Comparison of ENCODE assay signal across 8 cellular contexts in the genomic region with DNA sequence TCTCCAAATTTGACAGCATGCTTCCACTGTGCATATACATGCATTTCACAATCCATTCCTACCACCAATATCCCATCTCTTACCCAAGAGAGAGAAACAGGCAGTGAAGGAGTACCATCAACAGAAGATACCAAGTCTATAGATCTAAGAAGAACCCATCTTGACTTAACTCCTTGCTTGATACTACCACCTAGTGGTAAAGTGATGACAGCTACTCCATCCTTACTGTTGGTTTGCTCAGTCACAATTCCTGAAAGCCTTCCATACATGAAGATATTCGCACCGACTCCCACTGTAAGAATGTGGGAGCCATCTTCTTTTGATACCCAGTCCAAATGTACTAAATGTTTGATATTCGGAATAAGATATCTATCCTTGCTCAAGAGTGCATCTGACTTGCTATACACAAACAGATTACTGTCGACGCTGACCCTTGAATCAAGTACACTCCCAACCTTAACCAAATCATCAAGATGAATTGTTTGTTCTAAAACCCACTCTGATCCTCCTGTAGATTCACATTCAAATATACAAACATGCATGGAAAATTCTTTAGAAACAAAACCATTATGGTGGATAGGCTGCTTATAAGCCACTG.
DNase-seq lines count a peak whose midpoint lies in the region; ATAC-seq and TF ChIP-seq lines count a peak whose summit lies in the region.

No MANE protein-coding gene starts in this region.

- peak; percentile 64 for TF ChIP-seq CTCF in AG09319 (IDR thresholded peaks at IDR 0.05; ENCODE audit: low read depth, low read length)
- peak; percentile 43 for TF ChIP-seq CTCF in upper lobe of right lung (IDR thresholded peaks at IDR 0.05)

- H3K4me1 ChIP-seq in upper lobe of right lung = no peaks in the 10 kb centered on the region

- H3K4me3 ChIP-seq in H7 (ENCODE audit: insufficient read depth, low read depth, low read length) = no peak overlapping the region
- H3K4me3 ChIP-seq in upper lobe of right lung = no peak overlapping the region

- intact Hi-C loops in upper lobe of right lung (cut with DNase I) = no loop called here

- no peak overlapping the region for H3K27ac ChIP-seq in upper lobe of right lung

- H3K36me3 ChIP-seq in H7 (replicated peaks; ENCODE audit: control insufficient read depth, insufficient read depth, low read length) = no peaks in the 10 kb centered on the region
- peaks cover 10% of the 10 kb centered on the region for H3K36me3 ChIP-seq in upper lobe of right lung

- ATAC-seq in upper lobe of right lung = peak; percentile 67
- ATAC-seq in GM21526 (IDR thresholded peaks at IDR 0.05; ENCODE audit: low FRiP score, unreplicated experiment) = no peak
- ATAC-seq in HG03457 (IDR thresholded peaks at IDR 0.05; ENCODE audit: unreplicated experiment) = no peak

- H3K27me3 ChIP-seq in H7 (ENCODE audit: control insufficient read depth, insufficient read depth, low read length) (no peaks in the 10 kb centered on the region), upper lobe of right lung (no peaks in the 10 kb centered on the region)

- DNase-seq in AG09319 (ENCODE audit: extremely low read depth, low read depth) = no peak
- DNase-seq in H7 = peak; percentile 54
- DNase-seq in OCI-M1 (lab: John Stamatoyannopoulos, UW) = peak; percentile 48
- peak; percentile 34 for DNase-seq in fibroblast of the conjunctiva (ENCODE audit: low read depth)
- no peak for DNase-seq in upper lobe of right lung
- DNase-seq in ureter (ENCODE audit: low spot score) = no peak

- no peaks in the 10 kb centered on the region for H3K9me3 ChIP-seq in upper lobe of right lung

Comparison
In these comparisons a context has a peak if more than half of its experiments do, and no peak if none do; other contexts are left out.
1. DNase-seq: peak in H7 (single experiment), OCI-M1 (single experiment) and fibroblast of the conjunctiva (single experiment); none in AG09319 (single experiment), upper lobe of right lung (single experiment) and ureter (single experiment).